In genomic region chr14:36268957-36269734, GRCh38 we compare ENCODE assay signal across 18 cellular contexts. TPM values are rescaled to one million over a fixed set of nuclear protein-coding genes. Genes with fewer than 3 reads are reported as not detected.
DNase-seq lines count a peak whose midpoint lies in the region.
"Had no signal": no experiment of that assay in that cellular context is flagged by ENCODE, and none has a peak within 500 bp of the region (broad histone marks: within the 10 kb centered on the region; RNA-seq: fewer than 3 reads in every experiment).

No MANE protein-coding gene starts in this region.

- no peaks in the 10 kb centered on the region for H3K36me3 Mint-ChIP-seq in activated CD4-positive, alpha-beta T cell treated with anti-CD3 and anti-CD28 coated beads, Interleukin-2, amount 10 ng/mL, durations not matched to agents 24 days and 14 days (ENCODE audit: low read depth)
- H3K36me3 Mint-ChIP-seq: activated naive CD4-positive, alpha-beta T cell treated with anti-CD3 and anti-CD28 coated beads, Interleukin-2, amount 50 U/mL, for 24 hours; CD4-positive, CD25-positive, alpha-beta regulatory T cell; IgD-negative memory B cell had no signal

- intact Hi-C loops in activated CD4-positive, alpha-beta T cell treated with anti-CD3 and anti-CD28 coated beads, Interleukin-2, amount 10 ng/mL, durations not matched to agents 24 days and 14 days (cut with micrococcal nuclease) = no loop called here

- H3K27me3 Mint-ChIP-seq in activated CD4-positive, alpha-beta T cell treated with anti-CD3 and anti-CD28 coated beads, Interleukin-2, amount 10 ng/mL, durations not matched to agents 24 days and 14 days = peaks cover 36% of the 10 kb centered on the region

- no peak overlapping the region for H3K27ac Mint-ChIP-seq in activated CD4-positive, alpha-beta T cell treated with anti-CD3 and anti-CD28 coated beads, Interleukin-2, amount 10 ng/mL, durations not matched to agents 24 days and 14 days
- H3K27ac Mint-ChIP-seq: activated CD4-positive, alpha-beta T cell treated with anti-CD3 and anti-CD28 coated beads, Interleukin-2, amount 10 ng/mL, durations not matched to agents 7 days and 5 days; activated naive CD4-positive, alpha-beta T cell treated with anti-CD3 and anti-CD28 coated beads, Interleukin-2, amount 50 U/mL, for 24 hours; CD4-positive, CD25-positive, alpha-beta regulatory T cell; IgD-negative memory B cell; stimulated activated effector memory CD8-positive, alpha-beta T cell treated with anti-CD3 and anti-CD28 coated beads, Interleukin-12 subunit alpha, Interleukin-12 subunit beta, amount 100 ng/mL, for 72 hours had no signal

- DNase-seq in DMS153 treated with DMSO at 0.1 percent for 48 hours (lab: John Stamatoyannopoulos, UW; ENCODE audit: unreplicated experiment) = peak; percentile 99
- DNase-seq in NCI-H1105 (lab: John Stamatoyannopoulos, UW) = peak; percentile 73
- DNase-seq in NCI-H510A (lab: John Stamatoyannopoulos, UW) = peak; percentile 97
- DNase-seq in iPS-NIHi11 (ENCODE audit: low spot score) = peak; percentile 51
- DNase-seq in OCI-M2 (lab: John Stamatoyannopoulos, UW; ENCODE audit: unreplicated experiment) = no peak
- no peak for DNase-seq in activated CD4-positive, alpha-beta T cell treated with anti-CD3 and anti-CD28 coated beads, Interleukin-2, amount 10 ng/mL, durations not matched to agents 24 days and 14 days
- DNase-seq in NCI-H2081 treated with DMSO at 0.1 percent for 48 hours (lab: John Stamatoyannopoulos, UW) = no peak
- DNase-seq in HK-2 (ENCODE audit: unreplicated experiment) = no peak
- DNase-seq: activated CD4-positive, alpha-beta T cell treated with anti-CD3 and anti-CD28 coated beads, Interleukin-2, amount 10 ng/mL, durations not matched to agents 7 days and 5 days; CD4-positive, CD25-positive, alpha-beta regulatory T cell; cortex of kidney; erythroblast; glutamatergic neuron; GOT3; transverse colon had no signal

- no peaks in the 10 kb centered on the region for H3K9me3 Mint-ChIP-seq in activated CD4-positive, alpha-beta T cell treated with anti-CD3 and anti-CD28 coated beads, Interleukin-2, amount 10 ng/mL, durations not matched to agents 24 days and 14 days
- H3K9me3 Mint-ChIP-seq: activated CD4-positive, alpha-beta T cell treated with anti-CD3 and anti-CD28 coated beads, Interleukin-2, amount 10 ng/mL, durations not matched to agents 7 days and 5 days; activated naive CD4-positive, alpha-beta T cell treated with anti-CD3 and anti-CD28 coated beads, Interleukin-2, amount 50 U/mL, for 24 hours; stimulated activated effector memory CD8-positive, alpha-beta T cell treated with anti-CD3 and anti-CD28 coated beads, Interleukin-12 subunit alpha, Interleukin-12 subunit beta, amount 100 ng/mL, for 72 hours had no signal

- H3K4me3 Mint-ChIP-seq in activated CD4-positive, alpha-beta T cell treated with anti-CD3 and anti-CD28 coated beads, Interleukin-2, amount 10 ng/mL, durations not matched to agents 24 days and 14 days = no peak overlapping the region
- H3K4me3 Mint-ChIP-seq: activated CD4-positive, alpha-beta T cell treated with anti-CD3 and anti-CD28 coated beads, Interleukin-2, amount 10 ng/mL, durations not matched to agents 7 days and 5 days; activated naive CD4-positive, alpha-beta T cell treated with anti-CD3 and anti-CD28 coated beads, Interleukin-2, amount 50 U/mL, for 24 hours; CD4-positive, CD25-positive, alpha-beta regulatory T cell; IgD-negative memory B cell; stimulated activated effector memory CD8-positive, alpha-beta T cell treated with anti-CD3 and anti-CD28 coated beads, Interleukin-12 subunit alpha, Interleukin-12 subunit beta, amount 100 ng/mL, for 72 hours had no signal

- peaks cover 6% of the 10 kb centered on the region for H3K4me1 Mint-ChIP-seq in activated CD4-positive, alpha-beta T cell treated with anti-CD3 and anti-CD28 coated beads, Interleukin-2, amount 10 ng/mL, durations not matched to agents 24 days and 14 days

RNA-seq across cellular contexts. Expression of gene MBIP, which starts 51.3 kb away (rescaled TPM):
- 30.3 and 31.3 TPM in 2 replicates for total RNA-seq in activated CD4-positive, alpha-beta T cell treated with anti-CD3 and anti-CD28 coated beads, Interleukin-2, amount 10 ng/mL, durations not matched to agents 24 days and 14 days

Comparison
In these comparisons a context has a peak if more than half of its experiments do, and no peak if none do; other contexts are left out.
1. DNase-seq: peak in DMS153 treated with DMSO at 0.1 percent for 48 hours (single experiment), NCI-H1105 (single experiment), NCI-H510A (single experiment) and iPS-NIHi11 (single experiment); none in OCI-M2 (single experiment), activated CD4-positive, alpha-beta T cell treated with anti-CD3 and anti-CD28 coated beads, Interleukin-2, amount 10 ng/mL, durations not matched to agents 24 days and 14 days (single experiment), NCI-H2081 treated with DMSO at 0.1 percent for 48 hours (single experiment) and HK-2 (single experiment).